Comparison of ENCODE assay signal across 1 cellular context in the genomic region with DNA sequence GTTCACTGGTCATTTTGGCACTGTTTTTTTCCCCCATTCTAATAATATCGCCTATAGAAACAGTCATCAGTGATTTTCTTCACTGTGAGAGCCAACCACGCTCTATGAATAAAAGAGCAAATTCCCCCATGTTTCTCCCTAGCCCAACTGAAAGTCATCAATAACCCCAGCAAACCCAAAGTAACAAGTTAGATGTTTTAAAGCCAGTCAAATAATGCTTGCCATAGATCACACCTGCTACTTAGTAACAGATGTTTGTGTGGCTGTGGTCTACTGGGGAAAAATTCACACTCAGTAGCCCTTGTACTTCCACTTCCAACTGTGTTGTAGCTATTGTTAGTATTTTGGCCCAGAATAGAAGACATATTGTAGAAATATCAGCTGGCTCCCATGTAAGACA.
A peak's percentile ranks its signal among the peaks of the same experiment; 100 is the strongest.
TF ChIP-seq lines count a peak whose summit lies in the region.

No MANE protein-coding gene starts in this region.

TF ChIP-seq in GM12878, 131 proteins besides CTCF, POLR2A, EP300 and RAD21 (continued from another document and continues in another):
- TF ChIP-seq, protein P1, sequence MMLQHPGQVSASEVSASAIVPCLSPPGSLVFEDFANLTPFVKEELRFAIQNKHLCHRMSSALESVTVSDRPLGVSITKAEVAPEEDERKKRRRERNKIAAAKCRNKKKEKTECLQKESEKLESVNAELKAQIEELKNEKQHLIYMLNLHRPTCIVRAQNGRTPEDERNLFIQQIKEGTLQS (IDR thresholded peaks at IDR 0.05; ENCODE audit: borderline replicate concordance, extremely low read depth, low read depth, low read length), result no peak
- TF ChIP-seq, protein P2, sequence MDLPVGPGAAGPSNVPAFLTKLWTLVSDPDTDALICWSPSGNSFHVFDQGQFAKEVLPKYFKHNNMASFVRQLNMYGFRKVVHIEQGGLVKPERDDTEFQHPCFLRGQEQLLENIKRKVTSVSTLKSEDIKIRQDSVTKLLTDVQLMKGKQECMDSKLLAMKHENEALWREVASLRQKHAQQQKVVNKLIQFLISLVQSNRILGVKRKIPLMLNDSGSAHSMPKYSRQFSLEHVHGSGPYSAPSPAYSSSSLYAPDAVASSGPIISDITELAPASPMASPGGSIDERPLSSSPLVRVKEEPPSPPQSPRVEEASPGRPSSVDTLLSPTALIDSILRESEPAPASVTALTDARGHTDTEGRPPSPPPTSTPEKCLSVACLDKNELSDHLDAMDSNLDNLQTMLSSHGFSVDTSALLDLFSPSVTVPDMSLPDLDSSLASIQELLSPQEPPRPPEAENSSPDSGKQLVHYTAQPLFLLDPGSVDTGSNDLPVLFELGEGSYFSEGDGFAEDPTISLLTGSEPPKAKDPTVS (IDR thresholded peaks at IDR 0.05; ENCODE audit: low read depth, low read length), result no peak
- TF ChIP-seq POU2F2 (IDR thresholded peaks at IDR 0.05; ENCODE audit: borderline replicate concordance, low read depth, low read length) (no peak), ZBED1 (IDR thresholded peaks at IDR 0.05; ENCODE audit: borderline replicate concordance) (no peak), IKZF2 (IDR thresholded peaks at IDR 0.05) (peak; percentile 73 to 79), RB1 (IDR thresholded peaks at IDR 0.05; ENCODE audit: borderline replicate concordance) (no peak), ZNF384 (IDR thresholded peaks at IDR 0.05; ENCODE audit: borderline replicate concordance, low read depth, low read length) (no peak), NR2C2 (IDR thresholded peaks at IDR 0.05; ENCODE audit: borderline replicate concordance, control insufficient read depth, insufficient read length, low read depth) (no peak), MYC (IDR thresholded peaks at IDR 0.05; ENCODE audit: insufficient read depth, insufficient read length, insufficient replicate concordance, low read length, severe bottlenecking) (no peak), MXI1 (IDR thresholded peaks at IDR 0.05; ENCODE audit: low read depth, low read length) (no peak), TCF3 (IDR thresholded peaks at IDR 0.05; ENCODE audit: borderline replicate concordance, insufficient read depth, low read depth, low read length) (no peak), MYB (IDR thresholded peaks at IDR 0.05; ENCODE audit: borderline replicate concordance, low read depth, low read length) (0 out of 2 replicates have a peak, but pooled peaks have one; percentile 21), BMI1 (IDR thresholded peaks at IDR 0.05; ENCODE audit: borderline replicate concordance) (no peak), LARP7 (IDR thresholded peaks at IDR 0.05) (no peak), NR2F1 (conservative IDR thresholded peaks at IDR 0.05) (0 out of 2 replicates have a peak, but pooled peaks have one; percentile 13), SPI1 (IDR thresholded peaks at IDR 0.05; ENCODE audit: borderline replicate concordance, insufficient read depth, low read depth, low read length) (no peak), SMAD1 (IDR thresholded peaks at IDR 0.05; ENCODE audit: low read depth, partially characterized antibody) (no peak), SMC3 (IDR thresholded peaks at IDR 0.05; ENCODE audit: borderline replicate concordance, low read length) (no peak), SUPT20H (IDR thresholded peaks at IDR 0.05; ENCODE audit: borderline replicate concordance, control insufficient read depth, low read depth, low read length) (no peak), RFX5 (IDR thresholded peaks at IDR 0.05; ENCODE audit: low read depth, low read length) (no peak)
- TF ChIP-seq, protein P3, sequence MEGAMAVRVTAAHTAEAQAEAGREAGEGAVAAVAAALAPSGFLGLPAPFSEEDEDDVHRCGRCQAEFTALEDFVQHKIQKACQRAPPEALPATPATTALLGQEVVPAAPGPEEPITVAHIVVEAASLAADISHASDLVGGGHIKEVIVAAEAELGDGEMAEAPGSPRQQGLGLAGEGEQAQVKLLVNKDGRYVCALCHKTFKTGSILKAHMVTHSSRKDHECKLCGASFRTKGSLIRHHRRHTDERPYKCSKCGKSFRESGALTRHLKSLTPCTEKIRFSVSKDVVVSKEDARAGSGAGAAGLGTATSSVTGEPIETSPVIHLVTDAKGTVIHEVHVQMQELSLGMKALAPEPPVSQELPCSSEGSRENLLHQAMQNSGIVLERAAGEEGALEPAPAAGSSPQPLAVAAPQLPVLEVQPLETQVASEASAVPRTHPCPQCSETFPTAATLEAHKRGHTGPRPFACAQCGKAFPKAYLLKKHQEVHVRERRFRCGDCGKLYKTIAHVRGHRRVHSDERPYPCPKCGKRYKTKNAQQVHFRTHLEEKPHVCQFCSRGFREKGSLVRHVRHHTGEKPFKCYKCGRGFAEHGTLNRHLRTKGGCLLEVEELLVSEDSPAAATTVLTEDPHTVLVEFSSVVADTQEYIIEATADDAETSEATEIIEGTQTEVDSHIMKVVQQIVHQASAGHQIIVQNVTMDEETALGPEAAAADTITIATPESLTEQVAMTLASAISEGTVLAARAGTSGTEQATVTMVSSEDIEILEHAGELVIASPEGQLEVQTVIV (IDR thresholded peaks at IDR 0.05; ENCODE audit: borderline replicate concordance, partially characterized antibody), result no peak
- TF ChIP-seq, protein P4, sequence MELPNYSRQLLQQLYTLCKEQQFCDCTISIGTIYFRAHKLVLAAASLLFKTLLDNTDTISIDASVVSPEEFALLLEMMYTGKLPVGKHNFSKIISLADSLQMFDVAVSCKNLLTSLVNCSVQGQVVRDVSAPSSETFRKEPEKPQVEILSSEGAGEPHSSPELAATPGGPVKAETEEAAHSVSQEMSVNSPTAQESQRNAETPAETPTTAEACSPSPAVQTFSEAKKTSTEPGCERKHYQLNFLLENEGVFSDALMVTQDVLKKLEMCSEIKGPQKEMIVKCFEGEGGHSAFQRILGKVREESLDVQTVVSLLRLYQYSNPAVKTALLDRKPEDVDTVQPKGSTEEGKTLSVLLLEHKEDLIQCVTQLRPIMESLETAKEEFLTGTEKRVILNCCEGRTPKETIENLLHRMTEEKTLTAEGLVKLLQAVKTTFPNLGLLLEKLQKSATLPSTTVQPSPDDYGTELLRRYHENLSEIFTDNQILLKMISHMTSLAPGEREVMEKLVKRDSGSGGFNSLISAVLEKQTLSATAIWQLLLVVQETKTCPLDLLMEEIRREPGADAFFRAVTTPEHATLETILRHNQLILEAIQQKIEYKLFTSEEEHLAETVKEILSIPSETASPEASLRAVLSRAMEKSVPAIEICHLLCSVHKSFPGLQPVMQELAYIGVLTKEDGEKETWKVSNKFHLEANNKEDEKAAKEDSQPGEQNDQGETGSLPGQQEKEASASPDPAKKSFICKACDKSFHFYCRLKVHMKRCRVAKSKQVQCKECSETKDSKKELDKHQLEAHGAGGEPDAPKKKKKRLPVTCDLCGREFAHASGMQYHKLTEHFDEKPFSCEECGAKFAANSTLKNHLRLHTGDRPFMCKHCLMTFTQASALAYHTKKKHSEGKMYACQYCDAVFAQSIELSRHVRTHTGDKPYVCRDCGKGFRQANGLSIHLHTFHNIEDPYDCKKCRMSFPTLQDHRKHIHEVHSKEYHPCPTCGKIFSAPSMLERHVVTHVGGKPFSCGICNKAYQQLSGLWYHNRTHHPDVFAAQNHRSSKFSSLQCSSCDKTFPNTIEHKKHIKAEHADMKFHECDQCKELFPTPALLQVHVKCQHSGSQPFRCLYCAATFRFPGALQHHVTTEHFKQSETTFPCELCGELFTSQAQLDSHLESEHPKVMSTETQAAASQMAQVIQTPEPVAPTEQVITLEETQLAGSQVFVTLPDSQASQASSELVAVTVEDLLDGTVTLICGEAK (IDR thresholded peaks at IDR 0.05; ENCODE audit: borderline replicate concordance), result no peak
- TF ChIP-seq, protein P5, sequence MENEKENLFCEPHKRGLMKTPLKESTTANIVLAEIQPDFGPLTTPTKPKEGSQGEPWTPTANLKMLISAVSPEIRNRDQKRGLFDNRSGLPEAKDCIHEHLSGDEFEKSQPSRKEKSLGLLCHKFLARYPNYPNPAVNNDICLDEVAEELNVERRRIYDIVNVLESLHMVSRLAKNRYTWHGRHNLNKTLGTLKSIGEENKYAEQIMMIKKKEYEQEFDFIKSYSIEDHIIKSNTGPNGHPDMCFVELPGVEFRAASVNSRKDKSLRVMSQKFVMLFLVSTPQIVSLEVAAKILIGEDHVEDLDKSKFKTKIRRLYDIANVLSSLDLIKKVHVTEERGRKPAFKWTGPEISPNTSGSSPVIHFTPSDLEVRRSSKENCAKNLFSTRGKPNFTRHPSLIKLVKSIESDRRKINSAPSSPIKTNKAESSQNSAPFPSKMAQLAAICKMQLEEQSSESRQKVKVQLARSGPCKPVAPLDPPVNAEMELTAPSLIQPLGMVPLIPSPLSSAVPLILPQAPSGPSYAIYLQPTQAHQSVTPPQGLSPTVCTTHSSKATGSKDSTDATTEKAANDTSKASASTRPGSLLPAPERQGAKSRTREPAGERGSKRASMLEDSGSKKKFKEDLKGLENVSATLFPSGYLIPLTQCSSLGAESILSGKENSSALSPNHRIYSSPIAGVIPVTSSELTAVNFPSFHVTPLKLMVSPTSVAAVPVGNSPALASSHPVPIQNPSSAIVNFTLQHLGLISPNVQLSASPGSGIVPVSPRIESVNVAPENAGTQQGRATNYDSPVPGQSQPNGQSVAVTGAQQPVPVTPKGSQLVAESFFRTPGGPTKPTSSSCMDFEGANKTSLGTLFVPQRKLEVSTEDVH (IDR thresholded peaks at IDR 0.05; ENCODE audit: low read depth, partially characterized antibody), result no peak
- TF ChIP-seq, protein P6, sequence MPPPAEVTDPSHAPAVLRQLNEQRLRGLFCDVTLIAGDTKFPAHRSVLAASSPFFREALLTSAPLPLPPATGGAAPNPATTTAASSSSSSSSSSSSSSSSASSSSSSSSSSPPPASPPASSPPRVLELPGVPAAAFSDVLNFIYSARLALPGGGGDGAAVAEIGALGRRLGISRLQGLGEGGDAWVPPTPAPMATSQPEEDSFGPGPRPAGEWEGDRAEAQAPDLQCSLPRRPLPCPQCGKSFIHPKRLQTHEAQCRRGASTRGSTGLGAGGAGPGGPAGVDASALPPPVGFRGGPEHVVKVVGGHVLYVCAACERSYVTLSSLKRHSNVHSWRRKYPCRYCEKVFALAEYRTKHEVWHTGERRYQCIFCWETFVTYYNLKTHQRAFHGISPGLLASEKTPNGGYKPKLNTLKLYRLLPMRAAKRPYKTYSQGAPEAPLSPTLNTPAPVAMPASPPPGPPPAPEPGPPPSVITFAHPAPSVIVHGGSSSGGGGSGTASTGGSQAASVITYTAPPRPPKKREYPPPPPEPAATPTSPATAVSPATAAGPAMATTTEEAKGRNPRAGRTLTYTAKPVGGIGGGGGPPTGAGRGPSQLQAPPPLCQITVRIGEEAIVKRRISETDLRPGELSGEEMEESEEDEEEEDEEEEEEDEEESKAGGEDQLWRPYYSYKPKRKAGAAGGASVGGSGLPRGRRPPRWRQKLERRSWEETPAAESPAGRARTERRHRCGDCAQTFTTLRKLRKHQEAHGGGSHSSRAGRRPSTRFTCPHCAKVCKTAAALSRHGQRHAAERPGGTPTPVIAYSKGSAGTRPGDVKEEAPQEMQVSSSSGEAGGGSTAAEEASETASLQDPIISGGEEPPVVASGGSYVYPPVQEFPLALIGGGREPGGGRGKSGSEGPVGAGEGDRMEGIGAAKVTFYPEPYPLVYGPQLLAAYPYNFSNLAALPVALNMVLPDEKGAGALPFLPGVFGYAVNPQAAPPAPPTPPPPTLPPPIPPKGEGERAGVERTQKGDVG (CRISPR knock-in tag; IDR thresholded peaks at IDR 0.05), result no peak
- TF ChIP-seq, protein P7, sequence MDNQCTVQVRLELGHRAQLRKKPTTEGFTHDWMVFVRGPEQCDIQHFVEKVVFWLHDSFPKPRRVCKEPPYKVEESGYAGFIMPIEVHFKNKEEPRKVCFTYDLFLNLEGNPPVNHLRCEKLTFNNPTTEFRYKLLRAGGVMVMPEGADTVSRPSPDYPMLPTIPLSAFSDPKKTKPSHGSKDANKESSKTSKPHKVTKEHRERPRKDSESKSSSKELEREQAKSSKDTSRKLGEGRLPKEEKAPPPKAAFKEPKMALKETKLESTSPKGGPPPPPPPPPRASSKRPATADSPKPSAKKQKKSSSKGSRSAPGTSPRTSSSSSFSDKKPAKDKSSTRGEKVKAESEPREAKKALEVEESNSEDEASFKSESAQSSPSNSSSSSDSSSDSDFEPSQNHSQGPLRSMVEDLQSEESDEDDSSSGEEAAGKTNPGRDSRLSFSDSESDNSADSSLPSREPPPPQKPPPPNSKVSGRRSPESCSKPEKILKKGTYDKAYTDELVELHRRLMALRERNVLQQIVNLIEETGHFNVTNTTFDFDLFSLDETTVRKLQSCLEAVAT (IDR thresholded peaks at IDR 0.05), result no peak
- TF ChIP-seq, protein P8, sequence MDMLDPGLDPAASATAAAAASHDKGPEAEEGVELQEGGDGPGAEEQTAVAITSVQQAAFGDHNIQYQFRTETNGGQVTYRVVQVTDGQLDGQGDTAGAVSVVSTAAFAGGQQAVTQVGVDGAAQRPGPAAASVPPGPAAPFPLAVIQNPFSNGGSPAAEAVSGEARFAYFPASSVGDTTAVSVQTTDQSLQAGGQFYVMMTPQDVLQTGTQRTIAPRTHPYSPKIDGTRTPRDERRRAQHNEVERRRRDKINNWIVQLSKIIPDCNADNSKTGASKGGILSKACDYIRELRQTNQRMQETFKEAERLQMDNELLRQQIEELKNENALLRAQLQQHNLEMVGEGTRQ (IDR thresholded peaks at IDR 0.05; ENCODE audit: borderline replicate concordance, low read depth, low read length), result no peak
- TF ChIP-seq, protein P9, sequence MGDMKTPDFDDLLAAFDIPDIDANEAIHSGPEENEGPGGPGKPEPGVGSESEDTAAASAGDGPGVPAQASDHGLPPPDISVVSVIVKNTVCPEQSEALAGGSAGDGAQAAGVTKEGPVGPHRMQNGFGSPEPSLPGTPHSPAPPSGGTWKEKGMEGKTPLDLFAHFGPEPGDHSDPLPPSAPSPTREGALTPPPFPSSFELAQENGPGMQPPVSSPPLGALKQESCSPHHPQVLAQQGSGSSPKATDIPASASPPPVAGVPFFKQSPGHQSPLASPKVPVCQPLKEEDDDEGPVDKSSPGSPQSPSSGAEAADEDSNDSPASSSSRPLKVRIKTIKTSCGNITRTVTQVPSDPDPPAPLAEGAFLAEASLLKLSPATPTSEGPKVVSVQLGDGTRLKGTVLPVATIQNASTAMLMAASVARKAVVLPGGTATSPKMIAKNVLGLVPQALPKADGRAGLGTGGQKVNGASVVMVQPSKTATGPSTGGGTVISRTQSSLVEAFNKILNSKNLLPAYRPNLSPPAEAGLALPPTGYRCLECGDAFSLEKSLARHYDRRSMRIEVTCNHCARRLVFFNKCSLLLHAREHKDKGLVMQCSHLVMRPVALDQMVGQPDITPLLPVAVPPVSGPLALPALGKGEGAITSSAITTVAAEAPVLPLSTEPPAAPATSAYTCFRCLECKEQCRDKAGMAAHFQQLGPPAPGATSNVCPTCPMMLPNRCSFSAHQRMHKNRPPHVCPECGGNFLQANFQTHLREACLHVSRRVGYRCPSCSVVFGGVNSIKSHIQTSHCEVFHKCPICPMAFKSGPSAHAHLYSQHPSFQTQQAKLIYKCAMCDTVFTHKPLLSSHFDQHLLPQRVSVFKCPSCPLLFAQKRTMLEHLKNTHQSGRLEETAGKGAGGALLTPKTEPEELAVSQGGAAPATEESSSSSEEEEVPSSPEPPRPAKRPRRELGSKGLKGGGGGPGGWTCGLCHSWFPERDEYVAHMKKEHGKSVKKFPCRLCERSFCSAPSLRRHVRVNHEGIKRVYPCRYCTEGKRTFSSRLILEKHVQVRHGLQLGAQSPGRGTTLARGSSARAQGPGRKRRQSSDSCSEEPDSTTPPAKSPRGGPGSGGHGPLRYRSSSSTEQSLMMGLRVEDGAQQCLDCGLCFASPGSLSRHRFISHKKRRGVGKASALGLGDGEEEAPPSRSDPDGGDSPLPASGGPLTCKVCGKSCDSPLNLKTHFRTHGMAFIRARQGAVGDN (IDR thresholded peaks at IDR 0.05), result no peak
